In genomic region chrX:136712631-136713030, GRCh38 we compare ENCODE assay signal across 20 cellular contexts.
"Had no signal": no experiment of that assay in that cellular context is flagged by ENCODE, and none has a peak within 500 bp of the region (broad histone marks: within the 10 kb centered on the region; RNA-seq: fewer than 3 reads in every experiment).

No MANE protein-coding gene starts in this region.

- ATAC-seq: activated CD4-positive, CD25-positive, alpha-beta regulatory T cell treated with anti-CD3 and anti-CD28 coated beads, Interleukin-2, amount 50 U/mL, for 24 hours had no signal

- H3K9me3 ChIP-seq: esophagus squamous epithelium, left ventricle myocardium inferior, right atrium auricular region, tibial nerve, uterus had no signal

- H3K4me1 ChIP-seq: right atrium auricular region, uterus had no signal

- H3K27ac Mint-ChIP-seq: activated naive CD8-positive, alpha-beta T cell treated with anti-CD3 and anti-CD28 coated beads, Interleukin-2, amount 10 ng/mL, durations not matched to agents 7 days and 5 days; nephron progenitor cell; progenitor cell of endocrine pancreas had no signal

- H3K27me3 ChIP-seq: esophagus squamous epithelium, hepatocyte, right atrium auricular region, uterus had no signal

- H3K4me1 Mint-ChIP-seq: nephron progenitor cell had no signal

- H3K4me3 Mint-ChIP-seq: activated naive CD8-positive, alpha-beta T cell treated with anti-CD3 and anti-CD28 coated beads, Interleukin-2, amount 10 ng/mL, durations not matched to agents 7 days and 5 days; nephron progenitor cell had no signal

- H3K36me3 ChIP-seq: esophagus squamous epithelium, right atrium auricular region, tibial nerve, uterus had no signal

- H3K4me3 ChIP-seq: esophagus squamous epithelium, hepatocyte, left ventricle myocardium inferior, right atrium auricular region, tibial nerve, uterus had no signal

- H3K9me3 Mint-ChIP-seq: activated naive CD8-positive, alpha-beta T cell treated with anti-CD3 and anti-CD28 coated beads, Interleukin-2, amount 10 ng/mL, durations not matched to agents 7 days and 5 days had no signal

- DNase-seq: activated CD8-positive, alpha-beta memory T cell treated with anti-CD3 and anti-CD28 coated beads, Interleukin-2, amount 50 U/mL, for 48 hours; activated naive CD8-positive, alpha-beta T cell treated with anti-CD3 and anti-CD28 coated beads, Interleukin-2, amount 10 ng/mL, durations not matched to agents 7 days and 5 days; aorta; effector CD8-positive, alpha-beta T cell; esophagus squamous epithelium; kidney; left ventricle myocardium inferior; mesenchymal stem cell; nephron progenitor cell; occipital lobe; stimulated activated CD4-positive, alpha-beta T cell treated with anti-CD3 and anti-CD28 coated beads, Interleukin-2, amount 100 ng/mL, for 48 hours; stimulated activated naive CD4-positive, alpha-beta T cell; substantia nigra; T-helper 9 cell; uterus had no signal

- H3K27me3 Mint-ChIP-seq: activated naive CD8-positive, alpha-beta T cell treated with anti-CD3 and anti-CD28 coated beads, Interleukin-2, amount 10 ng/mL, durations not matched to agents 7 days and 5 days; progenitor cell of endocrine pancreas had no signal

- H3K27ac ChIP-seq: esophagus squamous epithelium, hepatocyte, left ventricle myocardium inferior, right atrium auricular region, uterus had no signal
